ENCODE assay signal across 27 cellular contexts in the genomic region with DNA sequence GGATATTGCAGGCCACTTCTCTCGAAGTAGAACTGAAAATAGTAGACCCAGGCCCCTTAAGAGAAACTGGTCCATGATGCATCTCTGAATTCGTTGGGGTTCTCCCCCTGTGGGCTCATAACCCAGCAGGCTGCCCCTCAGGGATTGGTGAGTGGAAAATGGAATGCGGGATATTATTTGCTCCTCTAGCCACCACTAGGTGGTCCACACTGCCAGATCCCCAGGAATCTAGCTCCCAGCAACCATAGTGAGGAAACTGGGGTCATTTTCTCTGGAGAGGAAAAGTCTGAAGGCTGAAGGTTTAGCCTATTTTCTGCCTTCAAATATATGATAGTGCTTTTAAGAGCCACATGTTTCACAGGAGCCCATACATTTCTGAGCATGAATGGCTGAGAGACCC. TPM values are rescaled to one million over a fixed set of nuclear protein-coding genes. Genes with fewer than 3 reads are reported as not detected.
DNase-seq lines count a peak whose midpoint lies in the region; ATAC-seq, FAIRE-seq and TF ChIP-seq lines count a peak whose summit lies in the region.
"Had no signal": no experiment of that assay in that cellular context is flagged by ENCODE, and none has a peak within 500 bp of the region (broad histone marks: within the 10 kb centered on the region; RNA-seq: fewer than 3 reads in every experiment).

No MANE protein-coding gene starts in this region.

- H4K20me1 ChIP-seq in K562 (replicated peaks; ENCODE audit: control insufficient read depth, insufficient read depth, low read length) = no peaks in the 10 kb centered on the region

- whole genome bisulfite sequencing in K562 (ENCODE audit: insufficient coverage, low coverage, missing lambda C conversion rate) = 0% methylated on average over 3 of the region's 3 CpGs

- H3K27me3 Mint-ChIP-seq in activated naive CD4-positive, alpha-beta T cell treated with anti-CD3 and anti-CD28 coated beads, Interleukin-2, amount 50 U/mL, for 24 hours = no peaks in the 10 kb centered on the region
- peaks cover 12% of the 10 kb centered on the region for H3K27me3 Mint-ChIP-seq in type B pancreatic cell

- CTCF ChIA-PET in K562 (lab: Yijun Ruan, JAX; ENCODE audit: low intra/inter-chr PET ratio) = no interaction called here

- H3K4me1 Mint-ChIP-seq in activated naive CD4-positive, alpha-beta T cell treated with anti-CD3 and anti-CD28 coated beads, Interleukin-2, amount 50 U/mL, for 24 hours = peaks cover 11% of the 10 kb centered on the region
- H3K4me1 Mint-ChIP-seq in type B pancreatic cell (ENCODE audit: unreplicated experiment) = no peaks in the 10 kb centered on the region

- H2AFZ ChIP-seq in K562 (ENCODE audit: low read depth, low read length) = no peak overlapping the region

- peak overlapping the region; percentile 4 for H3K4me3 Mint-ChIP-seq in activated naive CD4-positive, alpha-beta T cell treated with anti-CD3 and anti-CD28 coated beads, Interleukin-2, amount 50 U/mL, for 24 hours
- no peak overlapping the region for H3K4me3 Mint-ChIP-seq in type B pancreatic cell

- in situ Hi-C loops in K562 (cut with MboI) = no loop called here

- no peaks in the 10 kb centered on the region for H3K79me2 ChIP-seq in K562 (ENCODE audit: control insufficient read depth, insufficient read depth, low read length)

- no peak overlapping the region for H3K27ac ChIP-seq in K562 (ENCODE audit: extremely low read depth, low read depth, low read length)
- H3K27ac ChIP-seq: colonic mucosa, esophagus muscularis mucosa, SK-N-MC had no signal

- DNase-seq in activated naive CD4-positive, alpha-beta T cell treated with Interleukin-2 at 50 U/mL for 16 hours = no peak
- peak in 3 of 4 experiments; percentile 21 to 38 (median 31) for DNase-seq in K562 (ENCODE audit: extremely low read depth in 1 of 4, low spot score in 3 of 4)
- DNase-seq in iPS-NIHi7 (ENCODE audit: extremely low spot score) = peak; percentile 39
- DNase-seq in type B pancreatic cell (ENCODE audit: extremely low spot score, unreplicated experiment) = no peak
- DNase-seq in NCI-H2107 (lab: John Stamatoyannopoulos, UW) = no peak
- DNase-seq: activated CD4-positive, alpha-beta T cell treated with anti-CD3 and anti-CD28 coated beads, Interleukin-2, amount 50 U/mL, for 48 hours; amniotic stem cell; Caco-2; colonic mucosa; HCEC 1CT; heart right ventricle; MV-4-11; NCI-H1930; NCI-H510A; occipital lobe; OCI-M1; stimulated activated CD4-positive, alpha-beta T cell treated with anti-CD3 and anti-CD28 coated beads, Interleukin-2, amount 100 ng/mL, for 24 hours; substantia nigra had no signal

- no peaks in the 10 kb centered on the region for H3K9me3 Mint-ChIP-seq in activated naive CD4-positive, alpha-beta T cell treated with anti-CD3 and anti-CD28 coated beads, Interleukin-2, amount 50 U/mL, for 24 hours
- no peaks in the 10 kb centered on the region for H3K9me3 Mint-ChIP-seq in type B pancreatic cell
- H3K9me3 Mint-ChIP-seq: activated T-helper 2 cell treated with anti-CD3 and anti-CD28 coated beads, Interferon-gamma antibody, Interleukin-2, Interleukin-4, amounts not matched to agents 10 μg/mL and 5 μg/mL and 100 μg/mL, durations not matched to agents 14 hours and 24 hours and 36 hours had no signal

- no peaks in the 10 kb centered on the region for H3K9me3 ChIP-seq in K562 (replicated peaks; ENCODE audit: control insufficient read depth, insufficient read depth, low read depth, low read length)
- H3K9me3 ChIP-seq: Caco-2, colonic mucosa, esophagus muscularis mucosa, heart right ventricle had no signal

- BruUV-seq in K562 (replicated peaks; lab: Mats Ljungman, UMichigan) = no TSS peak

- H3K27ac Mint-ChIP-seq in activated naive CD4-positive, alpha-beta T cell treated with anti-CD3 and anti-CD28 coated beads, Interleukin-2, amount 50 U/mL, for 24 hours = no peak overlapping the region
- H3K27ac Mint-ChIP-seq in type B pancreatic cell = no peak overlapping the region
- H3K27ac Mint-ChIP-seq: activated T-helper 2 cell treated with anti-CD3 and anti-CD28 coated beads, Interferon-gamma antibody, Interleukin-2, Interleukin-4, amounts not matched to agents 10 μg/mL and 5 μg/mL and 100 μg/mL, durations not matched to agents 14 hours and 24 hours and 36 hours had no signal

- FAIRE-seq in K562 (lab: Jason Lieb, UNC) = no peak
- FAIRE-seq: GM12878 had no signal

- ATAC-seq in K562 (peak; percentile 61), GM21423 (IDR thresholded peaks at IDR 0.05; ENCODE audit: unreplicated experiment) (no peak), HG03432 (IDR thresholded peaks at IDR 0.05; ENCODE audit: unreplicated experiment) (no peak)
- ATAC-seq: GM12878, heart right ventricle, sciatic nerve had no signal

- no peaks in the 10 kb centered on the region for H3K36me3 ChIP-seq in K562 (ENCODE audit: control insufficient read depth, insufficient read depth, low read length)
- H3K36me3 ChIP-seq: colonic mucosa, esophagus muscularis mucosa, heart right ventricle had no signal

- no peak overlapping the region for H3K9ac ChIP-seq in K562 (ENCODE audit: insufficient read depth in 1 of 2, low read depth in 2 of 2, low read length in 2 of 2)

- H3K4me2 ChIP-seq in K562 (ENCODE audit: insufficient read depth, low read length) = no peak overlapping the region

- no peaks in the 10 kb centered on the region for H3K9me1 ChIP-seq in K562 (ENCODE audit: control insufficient read depth, insufficient read depth, low read length)

- peaks cover 12 to 43% of the 10 kb centered on the region in 2 experiments for H3K27me3 ChIP-seq in K562 (ENCODE audit: control insufficient read depth in 2 of 2, insufficient read depth in 2 of 2, low read length in 2 of 2)
- H3K27me3 ChIP-seq: colonic mucosa, esophagus muscularis mucosa, heart right ventricle had no signal

- H3K4me3 ChIP-seq in K562 = no peak overlapping the region
- H3K4me3 ChIP-seq: colonic mucosa, esophagus muscularis mucosa, GM12878, heart right ventricle, SK-N-MC had no signal

- no peak for TF ChIP-seq EP300 in K562 (IDR thresholded peaks at IDR 0.05; ENCODE audit: low read length)

- TF ChIP-seq CTCF in K562 (IDR thresholded peaks at IDR 0.05 in 2 of 3, conservative IDR thresholded peaks at IDR 0.05 in 1 of 3; ENCODE audit: insufficient read depth in 2 of 3, low read depth in 1 of 3, low read length in 3 of 3) (peak; percentile 35 to 41 (median 38); a peak in 4 of 6 replicates), type B pancreatic cell (conservative IDR thresholded peaks at IDR 0.05) (peak; percentile 52)

- peak in 1 of 2 experiments; percentile 6; a peak in 1 of 4 replicates for TF ChIP-seq RAD21 in K562 (CRISPR knock-in tag; conservative IDR thresholded peaks at IDR 0.05 in 1 of 2, IDR thresholded peaks at IDR 0.05 in 1 of 2)

- no peak for TF ChIP-seq POLR2A in K562 (conservative IDR thresholded peaks at IDR 0.05)

- POLR2A ChIA-PET in K562 (lab: Yijun Ruan, JAX) = interaction anchor here (0.6 to 1.9 kb wide), 2 partner anchors 15 to 132 kb away, joined by 3 to 5 read pairs; no protein-coding TSS in a partner anchor

- no peaks in the 10 kb centered on the region; a peak in 1 of 5 replicates for H3K4me1 ChIP-seq in K562 (replicated peaks in 1 of 2; ENCODE audit: control insufficient read depth in 2 of 2, insufficient read depth in 2 of 2, low read length in 2 of 2)
- H3K4me1 ChIP-seq: colonic mucosa, esophagus muscularis mucosa had no signal

- intact Hi-C loops in K562 (cut with micrococcal nuclease) = no loop called here

- H3K36me3 Mint-ChIP-seq in activated naive CD4-positive, alpha-beta T cell treated with anti-CD3 and anti-CD28 coated beads, Interleukin-2, amount 50 U/mL, for 24 hours = no peaks in the 10 kb centered on the region
- no peaks in the 10 kb centered on the region for H3K36me3 Mint-ChIP-seq in type B pancreatic cell

TF ChIP-seq in K562, 482 proteins besides CTCF, POLR2A, EP300 and RAD21 (continues in another document):
- no peak for TF ChIP-seq ZNF311 (CRISPR knock-in tag; IDR thresholded peaks at IDR 0.05)

RNA-seq across cellular contexts. Expression of a gene that starts 6.7 kb away (rescaled TPM):
- total RNA-seq in K562 (2011; cell fraction: chromatin; rRNA removed; ENCODE audit: low replicate concordance) = not detected in 2 replicates
- not detected in 2 replicates for total RNA-seq in K562 (2011; cell fraction: nucleolus; rRNA removed)
- not detected in 2 replicates for total RNA-seq in K562 (2011; cell fraction: nucleoplasm; rRNA removed)
- total RNA-seq in K562 (2014; rRNA removed) (not detected in 2 replicates), K562 (2014; rRNA removed; fragmentation: Illumina TruSeq; extraction: Trizol) (not detected in 2 replicates), K562 (2015; rRNA removed; fragmentation: Illumina TruSeq; extraction: Trizol) (not detected in 2 replicates), K562 (2021) (not detected in 2 replicates), type B pancreatic cell (ENCODE audit: low replicate concordance) (0.21 TPM in 1 of 2 replicates, not detected in the other)
- polyA plus RNA-seq in K562 (2011; rRNA removed) (0.21 TPM in 1 of 2 replicates, not detected in the other), K562 (2014; fragmentation: Illumina TruSeq; extraction: Trizol) (not detected in 2 replicates), K562 (2014; fragmentation: Nextera tagmentation; extraction: Ambion mirVana) (not detected), K562 (2014; rRNA removed) (0.03 TPM in 1 of 2 replicates, not detected in the other)
- not detected in 2 replicates for polyA plus RNA-seq in K562 (2011; cell fraction: cytosol; rRNA removed)
- not detected in 2 replicates for polyA plus RNA-seq in K562 (2011; cell fraction: nucleus; rRNA removed)
- 0.17 TPM in 1 of 2 replicates, not detected in the other for polyA plus RNA-seq in K562 (2012)
- not detected in 2 replicates for polyA minus RNA-seq in K562 (2011; rRNA and poly(A)+ RNA removed)
- polyA minus RNA-seq in K562 (2011; cell fraction: cytosol; rRNA and poly(A)+ RNA removed) = not detected in 2 replicates
- polyA minus RNA-seq in K562 (2011; cell fraction: nucleus; rRNA and poly(A)+ RNA removed) = not detected in 2 replicates
- total RNA-seq: G401 had no signal

RNA-seq across cellular contexts. Expression of a gene that starts 56.4 kb away (rescaled TPM):
- not detected in 2 replicates for total RNA-seq in K562 (2011; cell fraction: chromatin; rRNA removed; ENCODE audit: low replicate concordance)
- not detected in 2 replicates for total RNA-seq in K562 (2011; cell fraction: nucleolus; rRNA removed)
- not detected in 2 replicates for total RNA-seq in K562 (2011; cell fraction: nucleoplasm; rRNA removed)
- not detected in 2 replicates for total RNA-seq in K562 (2014; rRNA removed)
- not detected in 2 replicates for total RNA-seq in K562 (2014; rRNA removed; fragmentation: Illumina TruSeq; extraction: Trizol)
- not detected in 2 replicates for total RNA-seq in K562 (2015; rRNA removed; fragmentation: Illumina TruSeq; extraction: Trizol)
- not detected in 2 replicates for total RNA-seq in K562 (2021)
- polyA plus RNA-seq in K562 (2011; rRNA removed) = not detected in 2 replicates
- polyA plus RNA-seq in K562 (2011; cell fraction: cytosol; rRNA removed) = 0.04 TPM in 1 of 2 replicates, not detected in the other
- not detected in 2 replicates for polyA plus RNA-seq in K562 (2011; cell fraction: nucleus; rRNA removed)
- polyA plus RNA-seq in K562 (2012) = 0.09 TPM in 1 of 2 replicates, not detected in the other
- not detected in 2 replicates for polyA plus RNA-seq in K562 (2014; fragmentation: Illumina TruSeq; extraction: Trizol)
- polyA plus RNA-seq in K562 (2014; fragmentation: Nextera tagmentation; extraction: Ambion mirVana) = not detected
- not detected in 2 replicates for polyA plus RNA-seq in K562 (2014; rRNA removed)
- not detected in 2 replicates for polyA minus RNA-seq in K562 (2011; rRNA and poly(A)+ RNA removed)
- polyA minus RNA-seq in K562 (2011; cell fraction: cytosol; rRNA and poly(A)+ RNA removed) = not detected in 2 replicates
- not detected in 2 replicates for polyA minus RNA-seq in K562 (2011; cell fraction: nucleus; rRNA and poly(A)+ RNA removed)
- 1.2 TPM in 1 of 2 replicates, not detected in the other for total RNA-seq in type B pancreatic cell (ENCODE audit: low replicate concordance)
- total RNA-seq: Caco-2, esophagus muscularis mucosa, G401, heart right ventricle, occipital lobe, sciatic nerve had no signal
- polyA plus RNA-seq: heart right ventricle had no signal

Comparison
In these comparisons a context has a peak if more than half of its experiments do, and no peak if none do; other contexts are left out.
1. DNase-seq: peak in K562 (3 of 4) and iPS-NIHi7 (single experiment); none in activated naive CD4-positive, alpha-beta T cell treated with Interleukin-2 at 50 U/mL for 16 hours (single experiment), type B pancreatic cell (single experiment) and NCI-H2107 (single experiment).